2 cellular contexts compared by ENCODE assay signal in the genomic region with DNA sequence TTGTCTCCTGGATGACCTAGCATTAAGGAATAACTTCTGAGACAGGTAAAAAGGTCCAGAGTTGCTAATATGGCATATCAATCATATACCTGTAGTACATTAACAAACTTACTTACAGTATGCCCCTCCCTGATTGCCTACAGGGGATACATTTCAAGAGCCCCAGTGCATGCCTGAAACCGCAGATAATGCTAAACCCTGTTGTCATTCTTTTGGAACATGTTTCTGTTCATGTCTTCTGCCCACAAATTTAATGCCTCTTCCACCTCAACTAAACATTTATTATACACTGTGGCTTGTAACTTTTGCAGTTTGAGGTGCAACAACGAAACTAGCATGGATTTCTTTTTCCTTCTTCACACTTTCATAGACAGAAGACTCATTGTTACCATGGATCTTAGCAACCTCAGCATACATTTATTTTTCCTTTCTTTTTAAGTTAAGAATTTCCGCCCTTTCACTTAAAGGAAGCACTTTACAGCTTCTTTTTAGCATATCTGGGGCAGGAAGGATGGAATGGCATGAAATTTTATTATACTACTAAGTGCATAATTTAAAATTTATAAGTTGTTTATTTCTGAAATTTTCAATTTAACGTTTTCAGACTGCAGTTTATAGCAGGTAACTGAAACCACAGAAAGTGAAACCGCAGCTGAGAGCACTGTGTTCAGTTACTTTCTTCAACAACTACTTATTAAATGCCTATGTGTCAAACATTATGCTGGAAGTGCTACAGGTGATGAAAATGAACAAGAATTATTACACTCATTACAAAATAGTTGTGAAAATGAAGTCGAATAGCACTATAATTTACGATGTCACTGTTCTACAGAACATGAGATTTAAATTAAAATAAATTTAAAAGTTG.
A peak's percentile ranks its signal among the peaks of the same experiment; 100 is the strongest.
TF ChIP-seq lines count a peak whose summit lies in the region.

No MANE protein-coding gene starts in this region.

TF ChIP-seq in HCT116, 20 proteins besides CTCF, POLR2A, EP300 and RAD21:
- TF ChIP-seq EGR1 (IDR thresholded peaks at IDR 0.05; ENCODE audit: low read depth) (no peak), SP1 (IDR thresholded peaks at IDR 0.05; ENCODE audit: low read depth) (no peak), EZH2phosphoT487 (IDR thresholded peaks at IDR 0.05; ENCODE audit: borderline replicate concordance) (no peak), TCF7L2 (IDR thresholded peaks at IDR 0.05; ENCODE audit: borderline replicate concordance, extremely low read depth, insufficient read depth, insufficient read length) (no peak), SRF (IDR thresholded peaks at IDR 0.05; ENCODE audit: low read depth) (no peak), CEBPB (IDR thresholded peaks at IDR 0.05; ENCODE audit: low read depth) (no peak)
- TF ChIP-seq, protein P1, sequence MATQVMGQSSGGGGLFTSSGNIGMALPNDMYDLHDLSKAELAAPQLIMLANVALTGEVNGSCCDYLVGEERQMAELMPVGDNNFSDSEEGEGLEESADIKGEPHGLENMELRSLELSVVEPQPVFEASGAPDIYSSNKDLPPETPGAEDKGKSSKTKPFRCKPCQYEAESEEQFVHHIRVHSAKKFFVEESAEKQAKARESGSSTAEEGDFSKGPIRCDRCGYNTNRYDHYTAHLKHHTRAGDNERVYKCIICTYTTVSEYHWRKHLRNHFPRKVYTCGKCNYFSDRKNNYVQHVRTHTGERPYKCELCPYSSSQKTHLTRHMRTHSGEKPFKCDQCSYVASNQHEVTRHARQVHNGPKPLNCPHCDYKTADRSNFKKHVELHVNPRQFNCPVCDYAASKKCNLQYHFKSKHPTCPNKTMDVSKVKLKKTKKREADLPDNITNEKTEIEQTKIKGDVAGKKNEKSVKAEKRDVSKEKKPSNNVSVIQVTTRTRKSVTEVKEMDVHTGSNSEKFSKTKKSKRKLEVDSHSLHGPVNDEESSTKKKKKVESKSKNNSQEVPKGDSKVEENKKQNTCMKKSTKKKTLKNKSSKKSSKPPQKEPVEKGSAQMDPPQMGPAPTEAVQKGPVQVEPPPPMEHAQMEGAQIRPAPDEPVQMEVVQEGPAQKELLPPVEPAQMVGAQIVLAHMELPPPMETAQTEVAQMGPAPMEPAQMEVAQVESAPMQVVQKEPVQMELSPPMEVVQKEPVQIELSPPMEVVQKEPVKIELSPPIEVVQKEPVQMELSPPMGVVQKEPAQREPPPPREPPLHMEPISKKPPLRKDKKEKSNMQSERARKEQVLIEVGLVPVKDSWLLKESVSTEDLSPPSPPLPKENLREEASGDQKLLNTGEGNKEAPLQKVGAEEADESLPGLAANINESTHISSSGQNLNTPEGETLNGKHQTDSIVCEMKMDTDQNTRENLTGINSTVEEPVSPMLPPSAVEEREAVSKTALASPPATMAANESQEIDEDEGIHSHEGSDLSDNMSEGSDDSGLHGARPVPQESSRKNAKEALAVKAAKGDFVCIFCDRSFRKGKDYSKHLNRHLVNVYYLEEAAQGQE (IDR thresholded peaks at IDR 0.05; ENCODE audit: low read depth), result no peak

TF ChIP-seq in GM12878, 131 proteins besides CTCF, POLR2A, EP300 and RAD21:
- TF ChIP-seq SMARCA5 (IDR thresholded peaks at IDR 0.05), result peak; percentile 57; the same call in 1 of the 2 replicates
- peak; percentile 81 for TF ChIP-seq RUNX3 (IDR thresholded peaks at IDR 0.05; ENCODE audit: low read length)
- no peak for TF ChIP-seq ZNF217 (IDR thresholded peaks at IDR 0.05)
TF ChIP-seq in GM12878: peak in this region for 2.
